ENCODE assay signal across 12 cellular contexts in genomic region chr17:28810437-28810836, GRCh38. TPM values are rescaled to one million over a fixed set of nuclear protein-coding genes. Genes with fewer than 3 reads are reported as not detected.
A peak's percentile ranks its signal among the peaks of the same experiment; 100 is the strongest.
DNase-seq lines count a peak whose midpoint lies in the region; ATAC-seq, FAIRE-seq and TF ChIP-seq lines count a peak whose summit lies in the region.
"Had no signal": no experiment of that assay in that cellular context is flagged by ENCODE, and none has a peak within 500 bp of the region (broad histone marks: within the 10 kb centered on the region; RNA-seq: fewer than 3 reads in every experiment).

No MANE protein-coding gene starts in this region.

- TF ChIP-seq POLR2A in endothelial cell of umbilical vein (IDR thresholded peaks at IDR 0.05; ENCODE audit: low read depth, low read length), result no peak

- TF ChIP-seq CTCF in GM10266 (IDR thresholded peaks at IDR 0.05; ENCODE audit: control insufficient read depth, insufficient read depth, low read depth, missing control alignments), result no peak
- TF ChIP-seq CTCF in OCI-LY3 (IDR thresholded peaks at IDR 0.05; ENCODE audit: low read depth, low read length), result no peak
- no peak for TF ChIP-seq CTCF in endothelial cell of umbilical vein (IDR thresholded peaks at IDR 0.05; ENCODE audit: extremely low read depth in 1 of 2, insufficient read depth in 1 of 2, low read depth in 1 of 2, low read length in 2 of 2)
- no peak for TF ChIP-seq CTCF in CD8-positive, alpha-beta T cell (IDR thresholded peaks at IDR 0.05)

- FAIRE-seq in endothelial cell of umbilical vein (lab: Jason Lieb, UNC), result no peak

- H3K36me3 ChIP-seq in OCI-LY3 (replicated peaks; ENCODE audit: low read depth, low read length) (peaks cover 4% of the 10 kb centered on the region), endothelial cell of umbilical vein (ENCODE audit: control insufficient read depth in 2 of 2, extremely low read depth in 1 of 2, insufficient read depth in 2 of 2, low read length in 2 of 2) (peaks cover 3 to 6% of the 10 kb centered on the region in 2 experiments)
- H3K36me3 ChIP-seq in CD8-positive, alpha-beta T cell (ENCODE audit: insufficient read depth, low read length), result no peaks in the 10 kb centered on the region
- peaks cover 9% of the 10 kb centered on the region for H3K36me3 ChIP-seq in CD4-positive, alpha-beta memory T cell (ENCODE audit: insufficient read depth, low read length)
- H3K36me3 ChIP-seq: ovary had no signal

- H3K27me3 Mint-ChIP-seq in CD8-positive, alpha-beta T cell (ENCODE audit: low read depth), result no peaks in the 10 kb centered on the region
- H3K27me3 Mint-ChIP-seq in CD4-positive, alpha-beta memory T cell, result no peaks in the 10 kb centered on the region

- H3K9me3 ChIP-seq in OCI-LY3 (ENCODE audit: insufficient read depth, low read length), result no peaks in the 10 kb centered on the region
- H3K9me3 ChIP-seq in endothelial cell of umbilical vein (replicated peaks; ENCODE audit: control insufficient read depth, insufficient read depth, low read length), result no peaks in the 10 kb centered on the region
- no peaks in the 10 kb centered on the region for H3K9me3 ChIP-seq in CD8-positive, alpha-beta T cell (ENCODE audit: low read length)
- no peaks in the 10 kb centered on the region for H3K9me3 ChIP-seq in CD4-positive, alpha-beta memory T cell (ENCODE audit: control insufficient read depth in 1 of 2, low read length in 2 of 2)
- H3K9me3 ChIP-seq: ovary had no signal

- H3K27ac Mint-ChIP-seq in CD8-positive, alpha-beta T cell, result no peak overlapping the region
- peak overlapping the region in 1 of 7 donors; percentile 17 for H3K27ac Mint-ChIP-seq in CD4-positive, alpha-beta memory T cell

- intact Hi-C loops in endothelial cell of umbilical vein (cut with micrococcal nuclease), result loop anchor here (5.0 kb wide), 1 partner anchor 93 kb away; the partner anchor contains the start of genes RAB34 and RPL23A
- intact Hi-C loops in CD8-positive, alpha-beta T cell (cut with DNase I, micrococcal nuclease), result loop anchor here (5.0 kb wide), 2 partner anchors 48 to 83 kb away; partner anchors contain the start of genes NEK8 (in 1 of the 2) and TLCD1 (in 1 of the 2)
- intact Hi-C loops in CD4-positive, alpha-beta memory T cell (cut with micrococcal nuclease), result no loop called here

- BruUV-seq in endothelial cell of umbilical vein (replicated peaks; lab: Mats Ljungman, UMichigan), result no TSS peak

- peaks cover 8% of the 10 kb centered on the region; the same call in 1 of the 2 replicates for H4K20me1 ChIP-seq in OCI-LY3 (ENCODE audit: insufficient read depth, low read length)
- peaks cover 2% of the 10 kb centered on the region for H4K20me1 ChIP-seq in endothelial cell of umbilical vein (replicated peaks; ENCODE audit: control insufficient read depth, extremely low read depth, insufficient read depth, low read length)

- H3K4me2 ChIP-seq in OCI-LY3 (ENCODE audit: low read length), result peak overlapping the region; percentile 93
- H3K4me2 ChIP-seq in endothelial cell of umbilical vein (ENCODE audit: insufficient read depth, low read length), result peak overlapping the region; percentile 49

- H3K4me1 ChIP-seq in OCI-LY3 (ENCODE audit: low read length), result peaks cover 37% of the 10 kb centered on the region
- peaks cover 50% of the 10 kb centered on the region for H3K4me1 ChIP-seq in endothelial cell of umbilical vein (ENCODE audit: control insufficient read depth, extremely low read depth, insufficient read depth, low read length)
- peaks cover 18% of the 10 kb centered on the region for H3K4me1 ChIP-seq in CD8-positive, alpha-beta T cell (ENCODE audit: insufficient read depth, low read length)
- peaks cover 44% of the 10 kb centered on the region for H3K4me1 ChIP-seq in CD4-positive, alpha-beta memory T cell (ENCODE audit: insufficient read depth, low read length)

- H3K9ac ChIP-seq in OCI-LY3 (ENCODE audit: low read length), result no peak overlapping the region
- no peak overlapping the region for H3K9ac ChIP-seq in endothelial cell of umbilical vein (replicated peaks; ENCODE audit: extremely low read depth, insufficient read depth, low read length)

- H3K27ac ChIP-seq in OCI-LY3 (ENCODE audit: low read length) (no peak overlapping the region), endothelial cell of umbilical vein (ENCODE audit: insufficient read depth, low read depth, low read length) (peak overlapping the region; percentile 89)
- H3K27ac ChIP-seq in CD8-positive, alpha-beta T cell (ENCODE audit: low read depth, low read length), result no peak overlapping the region
- H3K27ac ChIP-seq in CD4-positive, alpha-beta memory T cell (ENCODE audit: low read depth, low read length), result no peak overlapping the region
- H3K27ac ChIP-seq: ovary had no signal

- CTCF ChIA-PET in endothelial cell of umbilical vein (lab: Charles Lee), result interaction anchor here (1.1 to 3.1 kb wide), 7 partner anchors 19 to 102 kb away, joined by 3 to 32 read pairs (median 3); partner anchors contain the start of gene FAM222B
- CTCF ChIA-PET in CD8-positive, alpha-beta T cell (lab: Charles Lee), result interaction anchor here (1.1 to 6.2 kb wide), 2 partner anchors 46 to 102 kb away, joined by 4 to 43 read pairs; no protein-coding TSS in a partner anchor
- CTCF ChIA-PET in CD4-positive, alpha-beta memory T cell (lab: Charles Lee; ENCODE audit: partially characterized antibody), result interaction anchor here (0.8 to 3.4 kb wide), 8 partner anchors 9 to 97 kb away, joined by 3 to 30 read pairs (median 5); partner anchors contain the start of genes FAM222B, RPL23A and TLCD1

- H2AFZ ChIP-seq in OCI-LY3 (ENCODE audit: low read depth, low read length) (no peak overlapping the region), endothelial cell of umbilical vein (ENCODE audit: low read depth, low read length) (no peak overlapping the region)

- H3K4me3 ChIP-seq in OCI-LY3 (ENCODE audit: low read length), result peak overlapping the region; percentile 88
- peak overlapping the region in 1 of 3 experiments; percentile 98 for H3K4me3 ChIP-seq in endothelial cell of umbilical vein (replicated peaks in 1 of 3; ENCODE audit: insufficient read depth in 1 of 3, low read depth in 1 of 3, low read length in 3 of 3)
- peak overlapping the region; percentile 98 for H3K4me3 ChIP-seq in skeletal muscle cell (ENCODE audit: low read depth, low read length)
- H3K4me3 ChIP-seq in CD8-positive, alpha-beta T cell (ENCODE audit: low read depth, low read length), result no peak overlapping the region
- no peak overlapping the region for H3K4me3 ChIP-seq in CD4-positive, alpha-beta memory T cell (ENCODE audit: low read length in 2 of 2)
- H3K4me3 ChIP-seq: ovary had no signal

- H3K79me2 ChIP-seq in OCI-LY3 (ENCODE audit: low read length) (peaks cover 73% of the 10 kb centered on the region), endothelial cell of umbilical vein (ENCODE audit: control insufficient read depth, insufficient read depth, low read length) (peaks cover 59% of the 10 kb centered on the region)

- no peaks in the 10 kb centered on the region for H3K9me1 ChIP-seq in endothelial cell of umbilical vein (replicated peaks; ENCODE audit: control insufficient read depth, extremely low read depth, insufficient read depth, low read length)

- POLR2A ChIA-PET in endothelial cell of umbilical vein (lab: Charles Lee), result interaction anchor here (1.1 kb wide), 1 partner anchor 17 kb away, joined by 3 read pairs; no protein-coding TSS in a partner anchor
- POLR2A ChIA-PET in CD8-positive, alpha-beta T cell (lab: Charles Lee), result interaction anchor here (0.6 to 1.5 kb wide), 3 partner anchors 9 to 34 kb away, joined by 3 to 7 read pairs (median 4); no protein-coding TSS in a partner anchor
- POLR2A ChIA-PET in CD4-positive, alpha-beta memory T cell (lab: Charles Lee; ENCODE audit: partially characterized antibody), result interaction anchor here (0.9 to 1.8 kb wide), 3 partner anchors 32 to 83 kb away, joined by 3 to 7 read pairs (median 6); partner anchors contain the start of gene FAM222B

- H3K27me3 ChIP-seq in OCI-LY3 (ENCODE audit: low read depth, low read length) (no peaks in the 10 kb centered on the region), endothelial cell of umbilical vein (ENCODE audit: control insufficient read depth in 2 of 2, insufficient read depth in 2 of 2, low read length in 2 of 2) (no peaks in the 10 kb centered on the region)
- no peaks in the 10 kb centered on the region for H3K27me3 ChIP-seq in CD8-positive, alpha-beta T cell (ENCODE audit: insufficient read depth, low read length)
- no peaks in the 10 kb centered on the region for H3K27me3 ChIP-seq in CD4-positive, alpha-beta memory T cell (ENCODE audit: insufficient read depth, low read length)
- H3K27me3 ChIP-seq: ovary had no signal

- ATAC-seq in CD8-positive, alpha-beta T cell, result no peak

- H3K9me3 Mint-ChIP-seq in CD8-positive, alpha-beta T cell, result no peaks in the 10 kb centered on the region
- no peaks in the 10 kb centered on the region for H3K9me3 Mint-ChIP-seq in CD4-positive, alpha-beta memory T cell

- H3K36me3 Mint-ChIP-seq in CD8-positive, alpha-beta T cell, result peaks cover 33% of the 10 kb centered on the region
- H3K36me3 Mint-ChIP-seq in CD4-positive, alpha-beta memory T cell, result peaks cover 11 to 24% of the 10 kb centered on the region in 2 donors

- H3K4me3 Mint-ChIP-seq in CD8-positive, alpha-beta T cell, result no peak overlapping the region
- peak overlapping the region in 1 of 8 donors; percentile 26 for H3K4me3 Mint-ChIP-seq in CD4-positive, alpha-beta memory T cell

- DNase-seq in GM10266 (ENCODE audit: extremely low spot score) (peak; percentile 32), endothelial cell of umbilical vein (ENCODE audit: low read depth, low spot score) (no peak), skeletal muscle cell (ENCODE audit: low read depth) (no peak), Ammon's horn (ENCODE audit: low spot score) (no peak), NCI-H2081 treated with DMSO at 0.1 percent for 48 hours (lab: John Stamatoyannopoulos, UW) (no peak)
- DNase-seq in CD8-positive, alpha-beta T cell, result no peak
- no peak for DNase-seq in CD4-positive, alpha-beta memory T cell
- DNase-seq: DMS 273 treated with DMSO at 0.1 percent for 48 hours, foreskin fibroblast, NCI-H2227 treated with DMSO at 0.1 percent for 48 hours, ovary had no signal

- H3K4me1 Mint-ChIP-seq in CD8-positive, alpha-beta T cell (ENCODE audit: low read depth), result peaks cover 36% of the 10 kb centered on the region
- H3K4me1 Mint-ChIP-seq in CD4-positive, alpha-beta memory T cell, result peaks cover 22 to 47% (median 37%) of the 10 kb centered on the region in 4 donors

- dilution Hi-C loops in endothelial cell of umbilical vein (cut with MboI; ENCODE audit: extremely low pct_ligation_motif_present, low sequenced_read_pairs), result no loop called here

RNA-seq across cellular contexts. Expression of gene FAM222B, which starts 32.2 kb away (rescaled TPM):
- 30.6 and 33.7 TPM in 2 replicates for total RNA-seq in endothelial cell of umbilical vein
- polyA plus RNA-seq in endothelial cell of umbilical vein, result 20.6 and 21.1 TPM in 2 replicates
- 18.3 and 19.6 TPM in 2 replicates for polyA plus RNA-seq in endothelial cell of umbilical vein (2011; cell fraction: cytosol; rRNA removed)
- 23.3 and 23.6 TPM in 2 replicates for polyA plus RNA-seq in endothelial cell of umbilical vein (2011; cell fraction: nucleus; rRNA removed)
- polyA plus RNA-seq in endothelial cell of umbilical vein (2012), result 22.9 and 24.4 TPM in 2 replicates
- polyA minus RNA-seq in endothelial cell of umbilical vein, result 41.2 and 46.6 TPM in 2 replicates
- polyA minus RNA-seq in endothelial cell of umbilical vein (2011; cell fraction: cytosol; rRNA and poly(A)+ RNA removed), result 8.4 TPM
- polyA minus RNA-seq in endothelial cell of umbilical vein (2011; cell fraction: nucleus; rRNA and poly(A)+ RNA removed), result 40.4 and 42.2 TPM in 2 replicates
- 10 to 100 TPM; 20.2 to 20.6 TPM for total RNA-seq in CD8-positive, alpha-beta T cell
- 10 to 100 TPM; 19.0 to 23.0 TPM for total RNA-seq in CD4-positive, alpha-beta memory T cell
- polyA plus RNA-seq in CD4-positive, alpha-beta memory T cell, result 10 to 100 TPM in 1 of 2 donors, 1 to 10 TPM in 1; 7.9 to 23.2 TPM

RNA-seq across cellular contexts. Expression of gene ERAL1, which starts 44.4 kb away (rescaled TPM):
- 50.3 and 58.0 TPM in 2 replicates for total RNA-seq in endothelial cell of umbilical vein
- polyA plus RNA-seq in endothelial cell of umbilical vein, result 86.6 and 102 TPM in 2 replicates
- 88.4 and 97.2 TPM in 2 replicates for polyA plus RNA-seq in endothelial cell of umbilical vein (2011; cell fraction: cytosol; rRNA removed)
- 99.2 and 99.9 TPM in 2 replicates for polyA plus RNA-seq in endothelial cell of umbilical vein (2011; cell fraction: nucleus; rRNA removed)
- 65.5 and 79.5 TPM in 2 replicates for polyA plus RNA-seq in endothelial cell of umbilical vein (2012)
- polyA minus RNA-seq in endothelial cell of umbilical vein, result 82.8 and 101 TPM in 2 replicates
- 69.5 TPM for polyA minus RNA-seq in endothelial cell of umbilical vein (2011; cell fraction: cytosol; rRNA and poly(A)+ RNA removed)
- 31.0 and 38.9 TPM in 2 replicates for polyA minus RNA-seq in endothelial cell of umbilical vein (2011; cell fraction: nucleus; rRNA and poly(A)+ RNA removed)
- 10 to 100 TPM; 20.0 to 21.2 TPM for total RNA-seq in CD8-positive, alpha-beta T cell
- total RNA-seq in CD4-positive, alpha-beta memory T cell, result 10 to 100 TPM; 23.5 to 24.3 TPM
- 10 to 100 TPM; 41.1 to 41.7 TPM for polyA plus RNA-seq in CD4-positive, alpha-beta memory T cell

Comparison
In these comparisons a context has a peak if more than half of its experiments do, and no peak if none do; other contexts are left out.
1. H3K4me3 ChIP-seq: peak in OCI-LY3 (single experiment) and skeletal muscle cell (single experiment); none in CD8-positive, alpha-beta T cell (single experiment) and CD4-positive, alpha-beta memory T cell (0 of 2).